Comparison of ENCODE assay signal across 8 cellular contexts in genomic region chr17:69326302-69327059, GRCh38. TPM values are rescaled to one million over a fixed set of nuclear protein-coding genes. Genes with fewer than 3 reads are reported as not detected.
DNase-seq lines count a peak whose midpoint lies in the region; ATAC-seq and TF ChIP-seq lines count a peak whose summit lies in the region.

No MANE protein-coding gene starts in this region.

- ATAC-seq in HG02642 (IDR thresholded peaks at IDR 0.05; ENCODE audit: poor library complexity, unreplicated experiment), result peak; percentile 7

- H3K36me3 ChIP-seq in ectodermal cell (ENCODE audit: control insufficient read depth, insufficient read depth, low read length) (no peaks in the 10 kb centered on the region), tibial nerve (no peaks in the 10 kb centered on the region)

- no peaks in the 10 kb centered on the region for H3K36me3 Mint-ChIP-seq in mesothelial cell of epicardium

- TF ChIP-seq CTCF in mesothelial cell of epicardium (IDR thresholded peaks at IDR 0.05; ENCODE audit: unreplicated experiment) (no peak), tibial nerve (IDR thresholded peaks at IDR 0.05) (no peak)

- TF ChIP-seq POLR2A in tibial nerve (IDR thresholded peaks at IDR 0.05), result no peak

- H3K9me3 Mint-ChIP-seq in mesothelial cell of epicardium, result no peaks in the 10 kb centered on the region

- peak overlapping the region; percentile 85 for H3K4me3 Mint-ChIP-seq in mesothelial cell of epicardium

- H3K9me3 ChIP-seq in ectodermal cell (ENCODE audit: control insufficient read depth, low read length) (no peaks in the 10 kb centered on the region), tibial nerve (no peaks in the 10 kb centered on the region)

- H3K27me3 Mint-ChIP-seq in mesothelial cell of epicardium (ENCODE audit: low read depth), result peaks cover 9% of the 10 kb centered on the region

- DNase-seq in SIG-M5 treated with dmso at 0.1 percent for 504 hours (lab: John Stamatoyannopoulos, UW; ENCODE audit: unreplicated experiment) (peak; percentile 20), SIG-M5 (lab: John Stamatoyannopoulos, UW) (no peak), RPMI7951 (ENCODE audit: low read depth) (peak; percentile 32), mesothelial cell of epicardium (ENCODE audit: low spot score in 2 of 2, unreplicated experiment in 2 of 2) (no peak), tibial nerve (ENCODE audit: low spot score in 2 of 2) (no peak), NCI-H2107 (lab: John Stamatoyannopoulos, UW) (no peak)

- peak overlapping the region; percentile 65 for H3K4me3 ChIP-seq in ectodermal cell (ENCODE audit: insufficient read depth, low read depth, low read length)
- H3K4me3 ChIP-seq in tibial nerve, result peak overlapping the region; percentile 69 to 88 (median 76)

- TF ChIP-seq EP300 in tibial nerve (IDR thresholded peaks at IDR 0.05), result no peak

- peak overlapping the region; percentile 95 for H3K27ac Mint-ChIP-seq in mesothelial cell of epicardium

- H3K27me3 ChIP-seq in ectodermal cell (ENCODE audit: control insufficient read depth, insufficient read depth, low read length, poor library complexity, severe bottlenecking) (peaks cover 34% of the 10 kb centered on the region), tibial nerve (no peaks in the 10 kb centered on the region)

- 2% methylated on average over 54 of the region's 54 CpGs for WGBS in ectodermal cell, 2 experiments
- WGBS in tibial nerve, 2 donors, result 0 to 2% methylated on average over 46 to 48 of the region's 54 CpGs

- H3K27ac ChIP-seq in ectodermal cell (ENCODE audit: insufficient read depth, low read depth, low read length, poor library complexity, severe bottlenecking) (no peak overlapping the region), tibial nerve (peak overlapping the region; percentile 66 to 90 (median 86))

- H3K4me1 ChIP-seq in ectodermal cell (ENCODE audit: control insufficient read depth, insufficient read depth, low read length), result peaks cover 10% of the 10 kb centered on the region
- peaks cover 0 to 18% (median 14%) of the 10 kb centered on the region in 4 donors for H3K4me1 ChIP-seq in tibial nerve

- H3K4me1 Mint-ChIP-seq in mesothelial cell of epicardium, result peaks cover 18% of the 10 kb centered on the region

RNA-seq across cellular contexts. Expression of gene ABCA5, which starts 0.5 kb away (rescaled TPM):
- 4.6 and 7.3 TPM in 2 replicates for total RNA-seq in RPMI7951 (2014; rRNA removed; shearing (Covaris generic))
- polyA plus RNA-seq in ectodermal cell (2013, experiment 1 of 4), result 4.9 TPM
- polyA plus RNA-seq in ectodermal cell (2013, experiment 2 of 4), result 8.4 TPM
- polyA plus RNA-seq in ectodermal cell (2013, experiment 3 of 4), result 5.3 TPM
- polyA plus RNA-seq in ectodermal cell (2013, experiment 4 of 4), result 7.9 TPM
- total RNA-seq in mesothelial cell of epicardium (12.5 to 13.9 TPM (median 13.1 TPM) in 3 replicates), tibial nerve (10 to 100 TPM; 37.5 to 79.0 (median 58.2) TPM)

Comparison
In these comparisons a context has a peak if more than half of its experiments do, and no peak if none do; other contexts are left out.
1. DNase-seq: peak in SIG-M5 treated with dmso at 0.1 percent for 504 hours (single experiment) and RPMI7951 (single experiment); none in SIG-M5 (single experiment), mesothelial cell of epicardium (0 of 2), tibial nerve (0 of 2) and NCI-H2107 (single experiment).